In the genomic region with DNA sequence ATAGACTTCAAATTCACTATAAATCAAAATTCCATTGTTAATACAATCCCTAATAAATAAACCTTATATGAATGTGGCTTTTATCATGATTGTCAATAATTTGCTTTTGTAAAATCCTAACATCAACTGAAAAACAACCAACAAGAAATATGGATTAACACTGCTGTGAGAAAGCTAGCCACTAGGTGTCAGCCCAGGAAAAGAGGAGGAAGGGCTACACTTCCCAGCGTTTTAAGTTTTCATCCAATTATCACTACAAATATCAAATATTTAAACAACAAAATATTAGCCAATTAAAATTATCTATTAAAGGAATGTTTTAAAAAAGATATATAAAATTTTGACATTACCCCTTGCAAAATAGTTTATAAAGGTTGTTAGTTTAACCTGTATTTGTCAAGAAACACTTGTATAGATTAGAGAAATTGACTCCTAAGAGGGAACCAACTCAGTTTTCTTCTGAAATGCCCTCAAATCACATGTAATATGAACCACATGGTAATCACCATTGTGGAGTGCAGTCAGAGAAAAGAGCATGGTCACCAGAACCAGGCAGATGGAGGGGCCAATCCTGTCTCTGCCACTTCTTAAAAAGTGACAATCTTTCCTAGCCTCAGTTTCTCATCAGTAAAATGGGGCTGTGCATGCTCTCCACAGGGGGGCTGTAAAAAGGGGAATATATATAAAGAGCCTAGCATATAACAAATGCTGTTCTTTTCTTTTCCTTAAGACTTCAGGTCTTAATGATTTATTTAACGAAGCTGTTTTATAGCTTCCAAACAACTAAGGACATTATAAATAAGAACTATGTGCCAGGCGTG, we compare ENCODE assay signal across 8 cellular contexts.
A peak's percentile ranks its signal among the peaks of the same experiment; 100 is the strongest.
DNase-seq lines count a peak whose midpoint lies in the region; ATAC-seq and TF ChIP-seq lines count a peak whose summit lies in the region.

No MANE protein-coding gene starts in this region.

- H3K4me1 ChIP-seq in KMS-11 (ENCODE audit: low read depth, poor library complexity, severe bottlenecking) (peaks cover 27% of the 10 kb centered on the region), psoas muscle (no peaks in the 10 kb centered on the region)

- no peak overlapping the region for H3K4me2 ChIP-seq in KMS-11

- H4K20me1 ChIP-seq in KMS-11 (ENCODE audit: insufficient read depth): no peaks in the 10 kb centered on the region

- WGBS in psoas muscle, 3 donors: 65 to 66% (median 65%) methylated on average over 3 of the region's 3 CpGs

- H3K79me2 ChIP-seq in KMS-11 (ENCODE audit: insufficient read depth, low read depth): no peaks in the 10 kb centered on the region

- no peaks in the 10 kb centered on the region for H3K36me3 ChIP-seq in KMS-11 (ENCODE audit: insufficient read depth)
- H3K36me3 ChIP-seq in psoas muscle (ENCODE audit: insufficient read depth in 1 of 2, low read depth in 1 of 2): no peaks in the 10 kb centered on the region

- TF ChIP-seq CTCF in KMS-11 (conservative IDR thresholded peaks at IDR 0.05; ENCODE audit: low read depth, low read length) (peak; percentile 90), fibroblast of the aortic adventitia (IDR thresholded peaks at IDR 0.05; ENCODE audit: insufficient read depth, low read length) (peak; percentile 91), psoas muscle (IDR thresholded peaks at IDR 0.05) (peak; percentile 84)

- no peaks in the 10 kb centered on the region for H3K9me3 ChIP-seq in psoas muscle

- H3K27ac ChIP-seq in KMS-11 (no peak overlapping the region), psoas muscle (no peak overlapping the region)

- ATAC-seq in SK-N-SH treated with all-trans-retinoic acid at 6 μM for 48 hours (peak; percentile 76), psoas muscle (peak in 1 of 4 donors; percentile 67), HG02970 (IDR thresholded peaks at IDR 0.05; ENCODE audit: low FRiP score, unreplicated experiment) (no peak)

- H3K27me3 ChIP-seq in KMS-11 (ENCODE audit: insufficient read depth, low read depth) (no peaks in the 10 kb centered on the region), psoas muscle (ENCODE audit: insufficient read depth in 3 of 3, low read length in 2 of 3) (no peaks in the 10 kb centered on the region)

- H2AFZ ChIP-seq in KMS-11 (ENCODE audit: low read depth): no peak overlapping the region

- DNase-seq in NCI-H1417 (lab: John Stamatoyannopoulos, UW): peak; percentile 8 to 77 (median 27)
- no peak for DNase-seq in NCI-H1417 treated with DMSO at 0.1 percent for 48 hours (lab: John Stamatoyannopoulos, UW)
- DNase-seq in fibroblast of the aortic adventitia (ENCODE audit: low read depth): peak; percentile 67
- no peak for DNase-seq in psoas muscle
- no peak for DNase-seq in NK-92 (lab: John Stamatoyannopoulos, UW; ENCODE audit: unreplicated experiment)

- intact Hi-C loops in psoas muscle (cut with DNase I): loop anchor here (2.0 to 5.0 kb wide), 3 partner anchors 328 to 498 kb away; no protein-coding TSS in a partner anchor

- no peak overlapping the region for H3K4me3 ChIP-seq in KMS-11 (IDR thresholded peaks at IDR 0.05; ENCODE audit: insufficient read depth, low read depth, low read length)
- no peak overlapping the region for H3K4me3 ChIP-seq in fibroblast of the aortic adventitia (ENCODE audit: low read depth, low read length)
- no peak overlapping the region for H3K4me3 ChIP-seq in psoas muscle

- H3K9ac ChIP-seq in KMS-11: no peak overlapping the region

TF ChIP-seq in SK-N-SH treated with all-trans-retinoic acid at 6 μM for 48 hours, 23 proteins besides CTCF, POLR2A, EP300 and RAD21:
- TF ChIP-seq, protein P1, sequence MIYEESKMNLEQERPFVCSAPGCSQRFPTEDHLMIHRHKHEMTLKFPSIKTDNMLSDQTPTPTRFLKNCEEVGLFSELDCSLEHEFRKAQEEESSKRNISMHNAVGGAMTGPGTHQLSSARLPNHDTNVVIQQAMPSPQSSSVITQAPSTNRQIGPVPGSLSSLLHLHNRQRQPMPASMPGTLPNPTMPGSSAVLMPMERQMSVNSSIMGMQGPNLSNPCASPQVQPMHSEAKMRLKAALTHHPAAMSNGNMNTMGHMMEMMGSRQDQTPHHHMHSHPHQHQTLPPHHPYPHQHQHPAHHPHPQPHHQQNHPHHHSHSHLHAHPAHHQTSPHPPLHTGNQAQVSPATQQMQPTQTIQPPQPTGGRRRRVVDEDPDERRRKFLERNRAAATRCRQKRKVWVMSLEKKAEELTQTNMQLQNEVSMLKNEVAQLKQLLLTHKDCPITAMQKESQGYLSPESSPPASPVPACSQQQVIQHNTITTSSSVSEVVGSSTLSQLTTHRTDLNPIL (CRISPR knock-in tag; IDR thresholded peaks at IDR 0.05; ENCODE audit: low read depth): no peak

Comparison
In these comparisons a context has a peak if more than half of its experiments do, and no peak if none do; other contexts are left out.
1. DNase-seq: peak in NCI-H1417 (3 of 3) and fibroblast of the aortic adventitia (single experiment); none in NCI-H1417 treated with DMSO at 0.1 percent for 48 hours (single experiment), psoas muscle (0 of 2) and NK-92 (single experiment).
2. Peak in every context shown above with its lines, with median percentiles within 50 percentile points of each other: CTCF ChIP-seq.